Comparison of ENCODE assay signal across 9 cellular contexts in the genomic region with DNA sequence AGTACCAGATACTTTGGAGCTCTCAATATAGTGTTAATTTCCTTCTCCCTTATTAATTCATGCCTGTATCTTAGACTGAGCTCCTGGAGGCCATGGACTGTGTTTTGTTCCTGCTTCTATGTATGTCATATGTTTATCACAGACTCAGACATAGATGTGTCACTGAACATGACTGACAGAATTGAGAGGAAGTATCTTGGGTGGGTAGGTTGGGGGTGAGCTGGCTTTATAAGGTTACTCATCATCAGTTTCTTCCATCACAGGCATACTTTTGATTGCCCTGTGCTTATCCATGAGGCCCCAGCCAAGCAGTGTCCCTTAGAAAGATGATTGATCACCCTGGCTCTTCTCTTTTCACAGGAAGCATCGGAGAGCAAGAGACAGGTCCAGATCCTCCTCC. TPM values are rescaled to one million over a fixed set of nuclear protein-coding genes. Genes with fewer than 3 reads are reported as not detected.
A peak's percentile ranks its signal among the peaks of the same experiment; 100 is the strongest.
DNase-seq lines count a peak whose midpoint lies in the region; ATAC-seq, FAIRE-seq and TF ChIP-seq lines count a peak whose summit lies in the region.
"Had no signal": no experiment of that assay in that cellular context is flagged by ENCODE, and none has a peak within 500 bp of the region (broad histone marks: within the 10 kb centered on the region; RNA-seq: fewer than 3 reads in every experiment).

No MANE protein-coding gene starts in this region.

- BruUV-seq in endothelial cell of umbilical vein (replicated peaks; lab: Mats Ljungman, UMichigan): no TSS peak

- POLR2A ChIA-PET in endothelial cell of umbilical vein (lab: Charles Lee): interaction anchor here (0.7 kb wide), 1 partner anchor 154 kb away, joined by 3 read pairs; no protein-coding TSS in a partner anchor

- H3K9me3 ChIP-seq in endothelial cell of umbilical vein (replicated peaks; ENCODE audit: control insufficient read depth, insufficient read depth, low read length): no peaks in the 10 kb centered on the region
- H3K9me3 ChIP-seq in sigmoid colon: no peaks in the 10 kb centered on the region

- H3K9me1 ChIP-seq in endothelial cell of umbilical vein (replicated peaks; ENCODE audit: control insufficient read depth, extremely low read depth, insufficient read depth, low read length): no peaks in the 10 kb centered on the region

- CTCF ChIA-PET in endothelial cell of umbilical vein (lab: Charles Lee): interaction anchor here (0.5 to 2.6 kb wide), 32 partner anchors 9 to 203 kb away, joined by 3 to 17 read pairs (median 5); a partner anchor contains a TSS

- H3K36me3 ChIP-seq in endothelial cell of umbilical vein (ENCODE audit: control insufficient read depth in 2 of 2, extremely low read depth in 1 of 2, insufficient read depth in 2 of 2, low read length in 2 of 2) (peaks cover 39% of the 10 kb centered on the region in 2 experiments), sigmoid colon (peaks cover 25 to 89% (median 68%) of the 10 kb centered on the region in 4 donors)

- TF ChIP-seq POLR2A in endothelial cell of umbilical vein (IDR thresholded peaks at IDR 0.05; ENCODE audit: low read depth, low read length): no peak
- no peak for TF ChIP-seq POLR2A in sigmoid colon (IDR thresholded peaks at IDR 0.05)

- intact Hi-C loops in endothelial cell of umbilical vein (cut with micrococcal nuclease) (loop anchor here (1.0 to 5.0 kb wide), 2 partner anchors 9 to 153 kb away; a partner anchor contains a TSS), sigmoid colon (cut with DNase I) (no loop called here)

- TF ChIP-seq CTCF in endothelial cell of umbilical vein (IDR thresholded peaks at IDR 0.05; ENCODE audit: extremely low read depth in 1 of 2, insufficient read depth in 1 of 2, low read depth in 1 of 2, low read length in 2 of 2): no peak
- no peak for TF ChIP-seq CTCF in sigmoid colon (IDR thresholded peaks at IDR 0.05)

- FAIRE-seq in endothelial cell of umbilical vein (lab: Jason Lieb, UNC): no peak

- H3K4me1 ChIP-seq in endothelial cell of umbilical vein (ENCODE audit: control insufficient read depth, extremely low read depth, insufficient read depth, low read length): peaks cover 15% of the 10 kb centered on the region
- H3K4me1 ChIP-seq in sigmoid colon: peaks cover 0 to 5% (median 2%) of the 10 kb centered on the region in 4 donors

- no peak overlapping the region for H3K9ac ChIP-seq in endothelial cell of umbilical vein (replicated peaks; ENCODE audit: extremely low read depth, insufficient read depth, low read length)

- no peak overlapping the region for H3K4me2 ChIP-seq in endothelial cell of umbilical vein (ENCODE audit: insufficient read depth, low read length)

- no peaks in the 10 kb centered on the region for H3K27me3 ChIP-seq in endothelial cell of umbilical vein (ENCODE audit: control insufficient read depth in 2 of 2, insufficient read depth in 2 of 2, low read length in 2 of 2)
- no peaks in the 10 kb centered on the region for H3K27me3 ChIP-seq in sigmoid colon

- no peaks in the 10 kb centered on the region for H4K20me1 ChIP-seq in endothelial cell of umbilical vein (replicated peaks; ENCODE audit: control insufficient read depth, extremely low read depth, insufficient read depth, low read length)

- TF ChIP-seq EP300 in sigmoid colon (IDR thresholded peaks at IDR 0.05): no peak

- peak overlapping the region; percentile 1 for H3K27ac ChIP-seq in endothelial cell of umbilical vein (ENCODE audit: insufficient read depth, low read depth, low read length)
- peak overlapping the region in 3 of 4 donors; percentile 4 to 28 (median 24) for H3K27ac ChIP-seq in sigmoid colon

- ATAC-seq in HG03159 (IDR thresholded peaks at IDR 0.05; ENCODE audit: unreplicated experiment): no peak
- ATAC-seq in HG02885 (IDR thresholded peaks at IDR 0.05; ENCODE audit: poor library complexity, unreplicated experiment): no peak

- H3K79me2 ChIP-seq in endothelial cell of umbilical vein (ENCODE audit: control insufficient read depth, insufficient read depth, low read length): peaks cover 10% of the 10 kb centered on the region

- dilution Hi-C loops in endothelial cell of umbilical vein (cut with MboI; ENCODE audit: extremely low pct_ligation_motif_present, low sequenced_read_pairs): no loop called here

- H3K4me3 ChIP-seq in endothelial cell of umbilical vein (replicated peaks in 1 of 3; ENCODE audit: insufficient read depth in 1 of 3, low read depth in 1 of 3, low read length in 3 of 3) (no peak overlapping the region), sigmoid colon (no peak overlapping the region)

- no peak overlapping the region for H2AFZ ChIP-seq in endothelial cell of umbilical vein (ENCODE audit: low read depth, low read length)

- DNase-seq in Daoy (ENCODE audit: low read depth): peak; percentile 28
- peak; percentile 57 for DNase-seq in RKO (ENCODE audit: low spot score)
- no peak for DNase-seq in endothelial cell of umbilical vein (ENCODE audit: low read depth, low spot score)
- no peak for DNase-seq in sigmoid colon
- no peak for DNase-seq in NOMO-1 treated with DMSO at 0.1 percent for 48 hours (lab: John Stamatoyannopoulos, UW; ENCODE audit: unreplicated experiment)
- no peak for DNase-seq in effector CD8-positive, alpha-beta T cell (lab: John Stamatoyannopoulos, UW)
- DNase-seq: activated CD4-positive, alpha-beta T cell treated with anti-CD3 and anti-CD28 coated beads for 1 hour had no signal

- 91 to 98% methylated on average over 1 of the region's 1 CpG for WGBS in sigmoid colon, 2 donors

TF ChIP-seq in endothelial cell of umbilical vein, 7 proteins besides CTCF, POLR2A, EP300 and RAD21:
- TF ChIP-seq MYC (IDR thresholded peaks at IDR 0.05; ENCODE audit: low read depth, low read length) (no peak), POLR2AphosphoS5 (IDR thresholded peaks at IDR 0.05; ENCODE audit: insufficient read depth, low read depth, low read length) (no peak), FOS (IDR thresholded peaks at IDR 0.05; ENCODE audit: borderline replicate concordance, insufficient read depth, low read length) (no peak), JUN (IDR thresholded peaks at IDR 0.05; ENCODE audit: borderline replicate concordance, insufficient read depth, insufficient read length, low read depth) (no peak), GATA2 (IDR thresholded peaks at IDR 0.05; ENCODE audit: insufficient read depth, insufficient read length, low read depth, low read length) (no peak), EZH2 (IDR thresholded peaks at IDR 0.05; ENCODE audit: borderline replicate concordance, low read depth, low read length, severe bottlenecking) (no peak)
- TF ChIP-seq, protein P1, sequence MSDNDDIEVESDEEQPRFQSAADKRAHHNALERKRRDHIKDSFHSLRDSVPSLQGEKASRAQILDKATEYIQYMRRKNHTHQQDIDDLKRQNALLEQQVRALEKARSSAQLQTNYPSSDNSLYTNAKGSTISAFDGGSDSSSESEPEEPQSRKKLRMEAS (IDR thresholded peaks at IDR 0.05; ENCODE audit: insufficient read depth, insufficient read length): no peak
TF ChIP-seq in endothelial cell of umbilical vein: peak in this region for 0.

RNA-seq across cellular contexts. Expression of a gene that starts 5.6 kb away (rescaled TPM):
- total RNA-seq in Daoy (2014; rRNA removed; shearing (Covaris generic)): 0.89 and 1.1 TPM in 2 replicates
- 5.1 and 7.2 TPM in 2 replicates for total RNA-seq in endothelial cell of umbilical vein
- polyA plus RNA-seq in endothelial cell of umbilical vein: 1.6 and 1.8 TPM in 2 replicates
- 0.72 and 0.76 TPM in 2 replicates for polyA plus RNA-seq in endothelial cell of umbilical vein (2011; cell fraction: cytosol; rRNA removed)
- 26.0 and 27.2 TPM in 2 replicates for polyA plus RNA-seq in endothelial cell of umbilical vein (2011; cell fraction: nucleus; rRNA removed)
- polyA plus RNA-seq in endothelial cell of umbilical vein (2012): 3.2 and 4.3 TPM in 2 replicates
- polyA minus RNA-seq in endothelial cell of umbilical vein: 0.68 and 1.5 TPM in 2 replicates
- 0.61 TPM for polyA minus RNA-seq in endothelial cell of umbilical vein (2011; cell fraction: cytosol; rRNA and poly(A)+ RNA removed)
- 3.9 and 5.1 TPM in 2 replicates for polyA minus RNA-seq in endothelial cell of umbilical vein (2011; cell fraction: nucleus; rRNA and poly(A)+ RNA removed)
- 1 to 10 TPM in 2 of 4 donors, under 1 TPM in 2; 0.16 to 3.0 (median 1.0) TPM for total RNA-seq in sigmoid colon
- 1 to 10 TPM; 1.8 to 7.4 (median 5.8) TPM for polyA plus RNA-seq in sigmoid colon

RNA-seq across cellular contexts. Expression of a gene that starts 22.9 kb away (rescaled TPM):
- 28.1 and 44.1 TPM in 2 replicates for total RNA-seq in Daoy (2014; rRNA removed; shearing (Covaris generic))
- total RNA-seq in endothelial cell of umbilical vein (63.2 and 64.7 TPM in 2 replicates), sigmoid colon (100 to 1,000 TPM in 1 of 4 donors, 10 to 100 TPM in 3; 46.7 to 102 (median 71.0) TPM)
- polyA plus RNA-seq in endothelial cell of umbilical vein (132 and 255 TPM in 2 replicates), sigmoid colon (10 to 100 TPM in 2 of 3 donors, 1 to 10 TPM in 1; 5.8 to 18.0 (median 17.2) TPM)
- polyA plus RNA-seq in endothelial cell of umbilical vein (2011; cell fraction: cytosol; rRNA removed): 42.8 and 79.0 TPM in 2 replicates
- polyA plus RNA-seq in endothelial cell of umbilical vein (2011; cell fraction: nucleus; rRNA removed): 14.7 and 18.7 TPM in 2 replicates
- 37.9 and 66.8 TPM in 2 replicates for polyA plus RNA-seq in endothelial cell of umbilical vein (2012)
- polyA minus RNA-seq in endothelial cell of umbilical vein: 9.2 and 12.4 TPM in 2 replicates
- polyA minus RNA-seq in endothelial cell of umbilical vein (2011; cell fraction: cytosol; rRNA and poly(A)+ RNA removed): 3.6 TPM
- 2.0 and 3.8 TPM in 2 replicates for polyA minus RNA-seq in endothelial cell of umbilical vein (2011; cell fraction: nucleus; rRNA and poly(A)+ RNA removed)

Comparison
In these comparisons a context has a peak if more than half of its experiments do, and no peak if none do; other contexts are left out.
1. DNase-seq: peak in Daoy (single experiment) and RKO (single experiment); none in endothelial cell of umbilical vein (single experiment), sigmoid colon (single experiment), NOMO-1 treated with DMSO at 0.1 percent for 48 hours (single experiment) and effector CD8-positive, alpha-beta T cell (single experiment).